25 cellular contexts compared by ENCODE assay signal in genomic region chr6:64100702-64101101, GRCh38.
"Had no signal": no experiment of that assay in that cellular context is flagged by ENCODE, and none has a peak within 500 bp of the region (broad histone marks: within the 10 kb centered on the region; RNA-seq: fewer than 3 reads in every experiment).

No MANE protein-coding gene starts in this region.

- DNase-seq: activated B cell treated with CpG ODN at 0.5 μM for 24 hours; activated CD4-positive, alpha-beta T cell treated with anti-CD3 and anti-CD28 coated beads, Interleukin-2, amount 50 U/mL, for 1 hour; activated CD8-positive, alpha-beta T cell treated with anti-CD3 and anti-CD28 coated beads for 36 hours; activated T-cell treated with anti-CD3 and anti-CD28 coated beads, Interleukin-2, amount 50 U/mL, for 4 hours; anterior cingulate cortex; effector CD4-positive, alpha-beta T cell; esophagus squamous epithelium; foreskin melanocyte; heart right ventricle; kidney glomerular epithelial cell; left lung; lower lobe of right lung; mesenchymal stem cell; naive thymus-derived CD8-positive, alpha-beta T cell; posterior cingulate gyrus; right cardiac atrium; spleen; stimulated activated naive CD4-positive, alpha-beta T cell treated with Interleukin-2 at 50 U/mL for 16 hours; T-helper 2 cell had no signal

- H3K4me3 Mint-ChIP-seq: activated B cell treated with CpG ODN at 0.5 μM for 24 hours; activated CD8-positive, alpha-beta T cell treated with anti-CD3 and anti-CD28 coated beads for 36 hours; activated T-cell treated with anti-CD3 and anti-CD28 coated beads, Interleukin-2, amount 50 U/mL, for 4 hours; central memory CD8-positive, alpha-beta T cell; dendritic cell treated with granulocyte-macrophage colony-stimulating factor and Interleukin-4, amounts not matched to agents 40 ng/mL and 50 ng/mL, for 4 days; naive thymus-derived CD8-positive, alpha-beta T cell had no signal

- H3K27ac Mint-ChIP-seq: activated B cell treated with CpG ODN at 0.5 μM for 24 hours; activated CD8-positive, alpha-beta T cell treated with anti-CD3 and anti-CD28 coated beads for 36 hours; activated naive CD4-positive, alpha-beta T cell treated with anti-CD3 and anti-CD28 coated beads, Interleukin-2, amount 50 U/mL, for 72 hours; activated T-helper 2 cell treated with anti-CD3 and anti-CD28 coated beads, Interferon-gamma antibody, Interleukin-2, Interleukin-4, amounts not matched to agents 10 μg/mL and 5 μg/mL and 100 μg/mL, durations not matched to agents 14 hours and 24 hours and 36 hours; dendritic cell treated with granulocyte-macrophage colony-stimulating factor and Interleukin-4, amounts not matched to agents 40 ng/mL and 50 ng/mL, for 4 days; naive thymus-derived CD8-positive, alpha-beta T cell had no signal

- H3K36me3 Mint-ChIP-seq: activated naive CD4-positive, alpha-beta T cell treated with anti-CD3 and anti-CD28 coated beads, Interleukin-2, amount 50 U/mL, for 72 hours; naive thymus-derived CD8-positive, alpha-beta T cell had no signal

- ATAC-seq: activated CD8-positive, alpha-beta T cell treated with anti-CD3 and anti-CD28 coated beads for 36 hours; activated naive CD4-positive, alpha-beta T cell treated with anti-CD3 and anti-CD28 coated beads, Interleukin-2, amount 50 U/mL, for 72 hours; activated T-cell treated with anti-CD3 and anti-CD28 coated beads, Interleukin-2, amount 50 U/mL, for 4 hours; heart right ventricle; left lung; lower lobe of right lung; naive thymus-derived CD8-positive, alpha-beta T cell; right cardiac atrium had no signal

- H3K4me1 Mint-ChIP-seq: activated B cell treated with CpG ODN at 0.5 μM for 24 hours; central memory CD8-positive, alpha-beta T cell; naive thymus-derived CD8-positive, alpha-beta T cell had no signal

- H3K27me3 ChIP-seq: esophagus squamous epithelium, heart right ventricle, left lung, spleen, tibial nerve had no signal

- H3K36me3 ChIP-seq: esophagus squamous epithelium, heart right ventricle, left lung, lower lobe of right lung, spleen, tibial nerve had no signal

- H3K27ac ChIP-seq: epithelial cell of prostate, esophagus squamous epithelium, heart right ventricle, left lung, lower lobe of right lung, spleen, tibial nerve had no signal

- H3K4me3 ChIP-seq: esophagus squamous epithelium, heart right ventricle, left lung, lower lobe of right lung, spleen, tibial nerve had no signal

- H3K9me3 ChIP-seq: lower lobe of right lung had no signal

- H3K27me3 Mint-ChIP-seq: activated B cell treated with CpG ODN at 0.5 μM for 24 hours; activated CD8-positive, alpha-beta T cell treated with anti-CD3 and anti-CD28 coated beads for 36 hours; central memory CD8-positive, alpha-beta T cell; dendritic cell treated with granulocyte-macrophage colony-stimulating factor and Interleukin-4, amounts not matched to agents 40 ng/mL and 50 ng/mL, for 4 days; naive thymus-derived CD8-positive, alpha-beta T cell had no signal

- H3K4me1 ChIP-seq: esophagus squamous epithelium, heart right ventricle, left lung, lower lobe of right lung, spleen, tibial nerve had no signal
